Comparison of ENCODE assay signal across 2 cellular contexts in the genomic region with DNA sequence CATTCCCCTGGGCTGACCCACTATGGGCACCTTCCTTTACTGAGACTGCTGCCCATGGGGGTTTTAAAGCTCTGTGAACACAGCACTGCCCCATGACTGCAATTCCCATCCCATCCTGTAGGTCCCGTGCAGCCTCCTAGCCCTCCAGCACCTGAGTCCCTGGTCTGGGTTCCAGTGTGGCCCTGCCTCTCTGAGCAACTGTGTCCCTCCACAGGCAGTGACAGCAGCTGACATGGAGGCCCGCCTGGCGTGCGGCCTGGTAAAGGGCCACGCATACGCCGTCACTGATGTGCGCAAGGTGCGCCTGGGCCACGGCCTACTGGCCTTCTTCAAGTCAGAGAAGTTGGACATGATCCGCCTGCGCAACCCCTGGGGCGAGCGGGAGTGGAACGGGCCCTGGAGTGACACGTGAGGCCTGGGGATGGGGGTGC.
TF ChIP-seq lines count a peak whose summit lies in the region.

No MANE protein-coding gene starts in this region.

TF ChIP-seq in GM12878, 131 proteins besides CTCF, POLR2A, EP300 and RAD21:
- TF ChIP-seq EZH2 (IDR thresholded peaks at IDR 0.05; ENCODE audit: borderline replicate concordance, control insufficient read depth, low read depth, low read length) (no peak), ASH2L (IDR thresholded peaks at IDR 0.05; ENCODE audit: borderline replicate concordance, low read depth) (no peak), KDM1A (IDR thresholded peaks at IDR 0.05; ENCODE audit: borderline replicate concordance) (no peak), RCOR1 (conservative IDR thresholded peaks at IDR 0.05; ENCODE audit: low read depth, low read length) (no peak)

TF ChIP-seq in HepG2, 621 proteins besides CTCF, POLR2A, EP300 and RAD21:
- no peak for TF ChIP-seq ZNF761 (CRISPR knock-in tag; conservative IDR thresholded peaks at IDR 0.05)
- TF ChIP-seq IKZF4 (CRISPR knock-in tag; IDR thresholded peaks at IDR 0.05; ENCODE audit: borderline replicate concordance, low read depth, not compliant biosample characterization) = no peak
- peak; percentile 59; the same call in 1 of the 2 replicates for TF ChIP-seq ZNF768 (CRISPR knock-in tag; IDR thresholded peaks at IDR 0.05)
- no peak for TF ChIP-seq HNF1B (CRISPR knock-in tag; IDR thresholded peaks at IDR 0.05)
- TF ChIP-seq STAG1 (CRISPR knock-in tag; IDR thresholded peaks at IDR 0.05) = peak; percentile 7; the same call in 1 of the 2 replicates
